Comparison of ENCODE assay signal across 24 cellular contexts in genomic region chr6:153662982-153663381, GRCh38.
"Had no signal": no experiment of that assay in that cellular context is flagged by ENCODE, and none has a peak within 500 bp of the region (broad histone marks: within the 10 kb centered on the region; RNA-seq: fewer than 3 reads in every experiment).

No MANE protein-coding gene starts in this region.

- H3K9me3 ChIP-seq: body of pancreas, gastrocnemius medialis, ovary, thoracic aorta, uterus had no signal

- H3K36me3 ChIP-seq: cardiac muscle cell, gastrocnemius medialis, ovary, thoracic aorta, uterus had no signal

- ATAC-seq: activated CD4-positive, CD25-positive, alpha-beta regulatory T cell treated with anti-CD3 and anti-CD28 coated beads, Interleukin-2, amount 50 U/mL, for 24 hours; body of pancreas; gastrocnemius medialis; left cardiac atrium; naive thymus-derived CD4-positive, alpha-beta T cell; sciatic nerve; stimulated activated effector memory CD8-positive, alpha-beta T cell treated with anti-CD3 and anti-CD28 coated beads, Interleukin-12 subunit alpha, Interleukin-12 subunit beta, amount 100 ng/mL, for 72 hours had no signal

- H3K79me2 ChIP-seq: hepatocyte had no signal

- H3K27me3 ChIP-seq: body of pancreas, cardiac muscle cell, gastrocnemius medialis, hepatocyte, ovary, uterus had no signal

- H3K4me3 ChIP-seq: body of pancreas, cardiac muscle cell, gastrocnemius medialis, hepatocyte, ovary, skin epidermis, thoracic aorta, uterus had no signal

- H3K27ac ChIP-seq: body of pancreas, cardiac muscle cell, gastrocnemius medialis, hepatocyte, ovary, skin epidermis, thoracic aorta, uterus, VCaP had no signal

- H3K4me2 ChIP-seq: hepatocyte had no signal

- H3K4me1 ChIP-seq: body of pancreas, gastrocnemius medialis, uterus had no signal

- H2AFZ ChIP-seq: hepatocyte had no signal

- DNase-seq: activated CD4-positive, alpha-beta T cell treated with anti-CD3 and anti-CD28 coated beads for 48 hours; activated CD4-positive, alpha-beta T cell treated with anti-CD3 and anti-CD28 coated beads, Interleukin-2, amount 50 U/mL, for 48 hours; activated CD8-positive, alpha-beta memory T cell treated with anti-CD3 and anti-CD28 coated beads for 24 hours; activated effector memory CD4-positive, alpha-beta T cell treated with Interleukin-2 at 50 U/mL for 16 hours; activated naive CD4-positive, alpha-beta T cell treated with Interleukin-2 at 50 U/mL for 16 hours; anterior cingulate cortex; body of pancreas; gastrocnemius medialis; left cardiac atrium; midbrain; naive thymus-derived CD4-positive, alpha-beta T cell; ovary; stimulated activated CD4-positive, alpha-beta T cell treated with anti-CD3 and anti-CD28 coated beads, Interleukin-4, amount 100 ng/mL, for 24 hours; T-helper 9 cell; trophoblast cell; uterus had no signal
